ENCODE assay signal across 19 cellular contexts in the genomic region with DNA sequence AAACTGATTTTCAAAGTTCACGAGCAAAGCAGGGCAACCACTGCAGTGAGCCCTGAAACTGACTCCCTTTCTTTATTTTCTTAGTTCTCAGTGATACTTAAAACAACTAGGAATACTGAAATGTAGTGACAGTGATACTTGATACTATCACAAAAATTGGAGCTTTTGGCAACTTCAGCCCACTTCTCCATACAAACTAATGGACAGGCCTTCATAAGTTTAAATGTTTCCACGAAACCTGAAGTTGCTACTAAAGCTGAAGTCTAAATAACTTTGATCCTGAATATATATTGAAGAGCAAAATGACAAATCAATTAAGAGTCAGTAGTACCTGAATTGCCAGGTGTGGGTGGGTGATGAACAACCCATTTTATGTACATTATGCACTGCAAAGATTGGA. TPM values are rescaled to one million over a fixed set of nuclear protein-coding genes. Genes with fewer than 3 reads are reported as not detected.
"Had no signal": no experiment of that assay in that cellular context is flagged by ENCODE, and none has a peak within 500 bp of the region (broad histone marks: within the 10 kb centered on the region; RNA-seq: fewer than 3 reads in every experiment).

No MANE protein-coding gene starts in this region.

- ATAC-seq: left lobe of liver; right lobe of liver; stimulated activated naive B cell treated with anti-CD40 and anti-IgM and Interleukin-4, amounts not matched to agents 10 μg/mL and 1 μg/mL and 100 μg/mL, for 72 hours had no signal

- H3K4me3 ChIP-seq: dorsolateral prefrontal cortex, prostate gland, spleen had no signal

- DNase-seq: activated CD4-positive, alpha-beta T cell treated with anti-CD3 and anti-CD28 coated beads, Interleukin-2, amount 50 U/mL, for 1 hour; activated naive CD4-positive, alpha-beta T cell treated with anti-CD3 and anti-CD28 coated beads, Interleukin-2, amount 50 U/mL, for 16 hours; activated T-cell treated with anti-CD3 and anti-CD28 coated beads for 4 hours; amygdala; dorsolateral prefrontal cortex; islet precursor cell; spleen; stimulated activated CD4-positive, alpha-beta T cell treated with anti-CD3 and anti-CD28 coated beads, Interleukin-1b, Interleukin-23, amount 100 ng/mL, for 48 hours; stimulated activated naive B cell treated with anti-CD40 and anti-IgM and Interleukin-4, amounts not matched to agents 10 μg/mL and 1 μg/mL and 100 μg/mL, for 72 hours; substantia nigra; T-helper 2 cell; trophoblast cell had no signal

- H3K36me3 Mint-ChIP-seq: stimulated activated naive B cell treated with anti-CD40 and anti-IgM and Interleukin-4, amounts not matched to agents 10 μg/mL and 1 μg/mL and 100 μg/mL, for 72 hours had no signal

- H3K27ac Mint-ChIP-seq: activated T-helper 2 cell treated with anti-CD3 and anti-CD28 coated beads, Interferon-gamma antibody, Interleukin-2, Interleukin-4, amounts not matched to agents 10 μg/mL and 5 μg/mL and 100 μg/mL, durations not matched to agents 14 hours and 24 hours and 36 hours; stimulated activated naive B cell treated with anti-CD40 and anti-IgM and Interleukin-4, amounts not matched to agents 10 μg/mL and 1 μg/mL and 100 μg/mL, for 72 hours had no signal

- H3K9me3 ChIP-seq: neutrophil, prostate gland, right lobe of liver, spleen had no signal

- H3K36me3 ChIP-seq: neutrophil, prostate gland, spleen had no signal

- H3K27me3 ChIP-seq: right lobe of liver had no signal

- H3K9me3 Mint-ChIP-seq: activated T-helper 2 cell treated with anti-CD3 and anti-CD28 coated beads, Interferon-gamma antibody, Interleukin-2, Interleukin-4, amounts not matched to agents 10 μg/mL and 5 μg/mL and 100 μg/mL, durations not matched to agents 14 hours and 24 hours and 36 hours; stimulated activated naive B cell treated with anti-CD40 and anti-IgM and Interleukin-4, amounts not matched to agents 10 μg/mL and 1 μg/mL and 100 μg/mL, for 72 hours had no signal

- H3K27ac ChIP-seq: dorsolateral prefrontal cortex, neutrophil, prostate gland, right lobe of liver, spleen had no signal

- H3K4me3 Mint-ChIP-seq: stimulated activated naive B cell treated with anti-CD40 and anti-IgM and Interleukin-4, amounts not matched to agents 10 μg/mL and 1 μg/mL and 100 μg/mL, for 72 hours had no signal

RNA-seq across cellular contexts. Expression of a gene that starts 10.0 kb away (rescaled TPM):
- total RNA-seq: activated CD8-positive, alpha-beta memory T cell treated with anti-CD3 and anti-CD28 coated beads for 36 hours; activated T-helper 2 cell treated with anti-CD3 and anti-CD28 coated beads, Interferon-gamma antibody, Interleukin-2, Interleukin-4, amounts not matched to agents 10 μg/mL and 5 μg/mL and 100 μg/mL, durations not matched to agents 14 hours and 24 hours and 36 hours; chondrocyte had no signal
